Comparison of ENCODE assay signal across 19 cellular contexts in genomic region chr19:2109278-2109864, GRCh38.
"Had no signal": no experiment of that assay in that cellular context is flagged by ENCODE, and none has a peak within 500 bp of the region (broad histone marks: within the 10 kb centered on the region; RNA-seq: fewer than 3 reads in every experiment).

No MANE protein-coding gene starts in this region.

- H3K4me2 ChIP-seq: neural progenitor cell, smooth muscle cell had no signal

- H3K9me3 ChIP-seq: psoas muscle, testis, upper lobe of left lung had no signal

- DNase-seq: activated CD4-positive, alpha-beta T cell treated with anti-CD3 and anti-CD28 coated beads for 36 hours; activated CD4-positive, alpha-beta T cell treated with anti-CD3 and anti-CD28 coated beads, Interleukin-2, amount 50 U/mL, for 48 hours; activated naive CD4-positive, alpha-beta T cell; anterior cingulate cortex; central memory CD4-positive, alpha-beta T cell; head of caudate nucleus; mesenchymal stem cell; mucosa of descending colon; naive B cell; psoas muscle; right cardiac atrium; stimulated activated CD4-positive, alpha-beta T cell treated with anti-CD3 and anti-CD28 coated beads, Interleukin-4, amount 100 ng/mL, for 1 hour; testis had no signal

- H3K4me3 ChIP-seq: coronary artery, mucosa of descending colon, neural progenitor cell, psoas muscle, smooth muscle cell, testis, upper lobe of left lung had no signal

- H3K27me3 ChIP-seq: neural progenitor cell, testis, upper lobe of left lung had no signal

- H3K27me3 Mint-ChIP-seq: activated CD4-positive, alpha-beta T cell treated with anti-CD3 and anti-CD28 coated beads for 36 hours; brain; naive B cell had no signal

- H3K4me3 Mint-ChIP-seq: activated CD4-positive, alpha-beta T cell treated with anti-CD3 and anti-CD28 coated beads for 36 hours; brain; naive B cell; neural progenitor cell; T-helper 2 cell treated with Interferon-gamma antibody and Interleukin-4, amounts not matched to agents 5 μg/mL and 100 μg/mL, for 36 hours had no signal

- H3K9ac ChIP-seq: neural progenitor cell had no signal

- H3K27ac Mint-ChIP-seq: activated CD4-positive, alpha-beta T cell treated with anti-CD3 and anti-CD28 coated beads for 36 hours; neural progenitor cell; T-helper 2 cell treated with Interferon-gamma antibody and Interleukin-4, amounts not matched to agents 5 μg/mL and 100 μg/mL, for 36 hours had no signal

- H3K27ac ChIP-seq: coronary artery, neural progenitor cell, psoas muscle, testis, upper lobe of left lung had no signal

- ATAC-seq: activated CD4-positive, alpha-beta T cell treated with anti-CD3 and anti-CD28 coated beads for 36 hours; mucosa of descending colon had no signal

- H3K9me3 Mint-ChIP-seq: neural progenitor cell had no signal

- H3K36me3 ChIP-seq: neural progenitor cell had no signal

- H2AFZ ChIP-seq: neural progenitor cell had no signal

- H3K4me1 Mint-ChIP-seq: activated CD4-positive, alpha-beta T cell treated with anti-CD3 and anti-CD28 coated beads for 36 hours; brain; neural progenitor cell had no signal

- H3K4me1 ChIP-seq: neural progenitor cell, psoas muscle, testis, upper lobe of left lung had no signal
